Comparison of ENCODE assay signal across 21 cellular contexts in the genomic region with DNA sequence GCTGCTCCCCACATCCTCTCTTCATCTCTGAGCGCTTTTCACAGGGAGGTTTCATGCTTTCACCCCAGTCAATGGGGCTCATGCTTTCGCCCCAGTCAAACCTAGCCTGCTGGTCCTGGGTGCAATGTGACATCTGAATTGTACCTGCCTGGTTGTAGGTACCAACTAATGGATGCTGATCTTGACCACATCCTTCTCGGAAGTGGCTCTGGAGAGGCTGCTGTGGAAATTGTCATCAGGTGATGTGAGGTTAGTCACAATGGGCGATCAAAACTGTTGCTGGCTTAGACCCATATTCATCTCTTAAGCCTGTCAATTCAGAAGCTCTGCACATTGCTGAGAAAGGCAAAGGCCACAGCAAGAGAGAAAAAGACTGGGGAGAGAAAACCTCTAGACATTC. TPM values are rescaled to one million over a fixed set of nuclear protein-coding genes. Genes with fewer than 3 reads are reported as not detected.
"Had no signal": no experiment of that assay in that cellular context is flagged by ENCODE, and none has a peak within 500 bp of the region (broad histone marks: within the 10 kb centered on the region; RNA-seq: fewer than 3 reads in every experiment).

No MANE protein-coding gene starts in this region.

- H3K27ac Mint-ChIP-seq: memory B cell; naive thymus-derived CD4-positive, alpha-beta T cell; progenitor cell of endocrine pancreas; type B pancreatic cell had no signal

- H3K9me3 Mint-ChIP-seq: type B pancreatic cell had no signal

- H3K36me3 Mint-ChIP-seq: memory B cell; naive thymus-derived CD4-positive, alpha-beta T cell; type B pancreatic cell had no signal

- H3K4me3 Mint-ChIP-seq: memory B cell; naive thymus-derived CD4-positive, alpha-beta T cell; type B pancreatic cell had no signal

- ATAC-seq: esophagus mucosa; foreskin keratinocyte; heart left ventricle; left lobe of liver; naive thymus-derived CD4-positive, alpha-beta T cell; sciatic nerve; stimulated activated naive CD8-positive, alpha-beta T cell treated with anti-CD3 and anti-CD28 coated beads, Interleukin-15, Interleukin-2, amounts not matched to agents 100 U/mL and 50 U/mL, for 24 hours had no signal

- DNase-seq: dorsolateral prefrontal cortex; effector CD4-positive, alpha-beta T cell; foreskin keratinocyte; heart left ventricle; kidney; naive thymus-derived CD4-positive, alpha-beta T cell; stimulated activated CD4-positive, alpha-beta T cell treated with anti-CD3 and anti-CD28 coated beads, Interleukin-12 subunit alpha, Interleukin-12 subunit beta, amount 100 ng/mL, for 4 hours; stimulated activated CD4-positive, alpha-beta T cell treated with anti-CD3 and anti-CD28 coated beads, Interleukin-1b, Interleukin-23, amount 100 ng/mL, for 48 hours; stimulated activated CD4-positive, alpha-beta T cell treated with anti-CD3 and anti-CD28 coated beads, Interleukin-4, amount 100 ng/mL, for 1 hour; stimulated activated CD8-positive, alpha-beta memory T cell treated with anti-CD3 and anti-CD28 coated beads, Interleukin-4, amount 100 ng/mL, for 48 hours; stimulated activated naive CD8-positive, alpha-beta T cell treated with anti-CD3 and anti-CD28 coated beads, Interleukin-15, Interleukin-2, amounts not matched to agents 100 U/mL and 50 U/mL, for 24 hours; substantia nigra; testis; tibial artery had no signal

RNA-seq across cellular contexts. Expression of a gene that starts 32.7 kb away (rescaled TPM):
- total RNA-seq: foreskin keratinocyte, osteoblast had no signal
